8 cellular contexts compared by ENCODE assay signal in genomic region chr1:205261091-205261732, GRCh38. TPM values are rescaled to one million over a fixed set of nuclear protein-coding genes. Genes with fewer than 3 reads are reported as not detected.
DNase-seq lines count a peak whose midpoint lies in the region; ATAC-seq and TF ChIP-seq lines count a peak whose summit lies in the region.
"Not testable (repeated sequence)": the region's sequence is repeated elsewhere in the genome, so short reads cannot be mapped to it uniquely, and the experiment has no call there.

No MANE protein-coding gene starts in this region.

- not testable (repeated sequence) for H3K9me2 ChIP-seq in SK-N-SH

- TF ChIP-seq EP300 in SK-N-SH (IDR thresholded peaks at IDR 0.05; ENCODE audit: borderline replicate concordance in 1 of 2, low read depth in 1 of 2, low read length in 1 of 2): not testable (repeated sequence)

- H3K36me3 Mint-ChIP-seq in activated T-cell treated with anti-CD3 and anti-CD28 coated beads, Interleukin-2, amount 50 U/mL, for 4 hours (ENCODE audit: insufficient read depth): not testable (repeated sequence)

- H3K4me2 ChIP-seq in SK-N-SH: 0 out of 2 replicates have a peak overlapping the region, but pooled peaks have one; percentile 64

- H3K9me3 Mint-ChIP-seq in activated T-cell treated with anti-CD3 and anti-CD28 coated beads, Interleukin-2, amount 50 U/mL, for 4 hours: not testable (repeated sequence)

- H3F3A ChIP-seq in SK-N-SH (replicated peaks; ENCODE audit: insufficient read depth): peaks cover 11% of the 10 kb centered on the region

- not testable (repeated sequence) for H3K36me3 ChIP-seq in A673 (ENCODE audit: insufficient read depth, low read length, poor library complexity, severe bottlenecking); HEK293 (ENCODE audit: control insufficient read depth in 2 of 2, insufficient read depth in 1 of 2, low read length in 2 of 2); SK-N-SH (replicated peaks in 1 of 2; ENCODE audit: control insufficient read depth in 1 of 2, insufficient read depth in 2 of 2, low read length in 1 of 2)

- not testable (repeated sequence) for H2AFZ ChIP-seq in SK-N-SH (ENCODE audit: low read depth)

- CTCF ChIA-PET in A673 (lab: Charles Lee): interaction anchor here (0.6 to 1.9 kb wide), 5 partner anchors 12 to 453 kb away, joined by 4 to 9 read pairs (median 5); no protein-coding TSS in a partner anchor
- CTCF ChIA-PET in HEK293 (lab: Yijun Ruan, JAX): interaction anchor here (0.5 to 14.6 kb wide), 14 partner anchors 11 to 441 kb away, joined by 3 to 253 read pairs (median 4); partner anchors contain the start of gene TMCC2
- CTCF ChIA-PET in SK-N-SH (lab: Yijun Ruan, JAX): interaction anchor here (9.7 to 38.3 kb wide), 3 partner anchors 12 to 199 kb away, joined by 93 to 1368 read pairs (median 189); partner anchors contain the start of gene NUAK2

- TF ChIP-seq POLR2A in NB4 (IDR thresholded peaks at IDR 0.05; ENCODE audit: extremely low read depth, insufficient read length): not testable (repeated sequence)

- POLR2A ChIA-PET in A673 (lab: Charles Lee; ENCODE audit: low non-redundant PET); SK-N-SH (lab: Yijun Ruan, JAX): not testable (repeated sequence)
- POLR2A ChIA-PET in HEK293 (lab: Yijun Ruan, JAX): interaction anchor here (0.6 to 1.2 kb wide), 4 partner anchors 32 to 140 kb away, joined by 3 to 9 read pairs (median 4); partner anchors contain the start of genes RBBP5 and TMCC2

- 59% methylated on average over 7 of the region's 7 CpGs for WGBS in SK-N-SH (ENCODE audit: low lambda C conversion rate)

- BruUV-seq in A673 (replicated peaks; lab: Mats Ljungman, UMichigan): not testable (repeated sequence)

- peaks cover 15% of the 10 kb centered on the region for H3K4me1 ChIP-seq in A673 (ENCODE audit: insufficient read depth, low read length, poor library complexity, severe bottlenecking)
- not testable (repeated sequence) for H3K4me1 ChIP-seq in HEK293 (ENCODE audit: control insufficient read depth, insufficient read depth, low read length)
- peaks cover 16 to 34% of the 10 kb centered on the region in 2 experiments; a peak in 3 of 4 replicates for H3K4me1 ChIP-seq in SK-N-SH (ENCODE audit: control insufficient read depth in 1 of 2, insufficient read depth in 2 of 2, low read depth in 1 of 2, low read length in 1 of 2)

- H3K27ac ChIP-seq in A673 (ENCODE audit: low read depth, low read length, poor library complexity, severe bottlenecking); HEK293 (ENCODE audit: extremely low read depth, low read depth, low read length); SK-N-SH (ENCODE audit: low read depth in 2 of 2, low read length in 1 of 2): not testable (repeated sequence)

- not testable (repeated sequence) for TF ChIP-seq CTCF in A673 (conservative IDR thresholded peaks at IDR 0.05; ENCODE audit: low read depth, low read length); HEK293 (tag by site-specific recombination; IDR thresholded peaks at IDR 0.05); NB4 (IDR thresholded peaks at IDR 0.05; ENCODE audit: low read depth, low read length); SK-N-SH (IDR thresholded peaks at IDR 0.05); choroid plexus epithelial cell (conservative IDR thresholded peaks at IDR 0.05; ENCODE audit: low read depth, low read length)

- DNase-seq in A673 (ENCODE audit: low spot score): peak; percentile 36
- DNase-seq in NB4 (ENCODE audit: low read depth): peak; percentile 84
- not testable (repeated sequence) for DNase-seq in SK-N-SH; activated T-cell treated with anti-CD3 and anti-CD28 coated beads, Interleukin-2, amount 50 U/mL, for 4 hours
- peak; percentile 73 for DNase-seq in choroid plexus epithelial cell (ENCODE audit: low read depth)
- peak; percentile 76 for DNase-seq in islet precursor cell
- DNase-seq in stimulated activated CD4-positive, alpha-beta T cell treated with anti-CD3 and anti-CD28 coated beads, Interleukin-15, amount 100 ng/mL, for 24 hours: peak; percentile 31

- H3K4me3 ChIP-seq in A673 (ENCODE audit: low read depth, low read length, poor library complexity, severe bottlenecking); HEK293 (ENCODE audit: low read depth, low read length); NB4 (ENCODE audit: low read depth, low read length); SK-N-SH (ENCODE audit: low read depth in 2 of 2, low read length in 1 of 2); choroid plexus epithelial cell (ENCODE audit: low read depth, low read length): not testable (repeated sequence)

- not testable (repeated sequence) for H4K20me1 ChIP-seq in SK-N-SH (ENCODE audit: insufficient read depth)

- H3K4me1 Mint-ChIP-seq in activated T-cell treated with anti-CD3 and anti-CD28 coated beads, Interleukin-2, amount 50 U/mL, for 4 hours (ENCODE audit: low read depth): peaks cover 10% of the 10 kb centered on the region

- not testable (repeated sequence) for TF ChIP-seq RAD21 in SK-N-SH (IDR thresholded peaks at IDR 0.05; ENCODE audit: low read length)

- not testable (repeated sequence) for H3K27me3 ChIP-seq in A673 (replicated peaks; ENCODE audit: insufficient read depth, low read depth, low read length, poor library complexity); SK-N-SH (ENCODE audit: insufficient read depth)

- not testable (repeated sequence) for H3K4me3 Mint-ChIP-seq in activated T-cell treated with anti-CD3 and anti-CD28 coated beads, Interleukin-2, amount 50 U/mL, for 4 hours

- not testable (repeated sequence) for H3K79me2 ChIP-seq in SK-N-SH (ENCODE audit: insufficient read depth)

- intact Hi-C loops in A673 (cut with micrococcal nuclease; ENCODE audit: unreplicated experiment): not testable (repeated sequence)

- ATAC-seq in activated T-cell treated with anti-CD3 and anti-CD28 coated beads, Interleukin-2, amount 50 U/mL, for 4 hours: peak; percentile 38 to 55

- H3K9me3 ChIP-seq in A673 (ENCODE audit: low read depth, low read length, poor library complexity, severe bottlenecking); HEK293 (ENCODE audit: control insufficient read depth, insufficient read depth, low read depth, low read length); SK-N-SH: not testable (repeated sequence)

- not testable (repeated sequence) for H3K27me3 Mint-ChIP-seq in activated T-cell treated with anti-CD3 and anti-CD28 coated beads, Interleukin-2, amount 50 U/mL, for 4 hours (ENCODE audit: low read depth)

- not testable (repeated sequence) for H3K9ac ChIP-seq in SK-N-SH

TF ChIP-seq in HEK293, 187 proteins besides CTCF, POLR2A, EP300 and RAD21 (continues in another document):
- 0 out of 2 replicates have a peak, but pooled peaks have one; percentile 71 for TF ChIP-seq ZFP69B (tag by site-specific recombination; IDR thresholded peaks at IDR 0.05)
- peak; percentile 53 for TF ChIP-seq ZFHX2 (tag by site-specific recombination; conservative IDR thresholded peaks at IDR 0.05)
- TF ChIP-seq ZNF121 (tag by site-specific recombination; IDR thresholded peaks at IDR 0.05): peak; percentile 86

TF ChIP-seq in SK-N-SH, 30 proteins besides CTCF, POLR2A, EP300 and RAD21:
- peak; percentile 43; the same call in 1 of the 2 replicates for TF ChIP-seq FOSL2 (IDR thresholded peaks at IDR 0.05; ENCODE audit: borderline replicate concordance, low read depth)

RNA-seq across cellular contexts. Expression of gene TMCC2, which starts 33.5 kb away (rescaled TPM):
- 2.2 and 3.0 TPM in 2 replicates for total RNA-seq in A673 (2021)
- polyA plus RNA-seq in SK-N-SH (2012; rRNA removed): 5.3 and 6.0 TPM in 2 replicates
- polyA plus RNA-seq in SK-N-SH (2012; cell fraction: cytosol; rRNA removed): 3.0 and 4.9 TPM in 2 replicates
- polyA plus RNA-seq in SK-N-SH (2012; cell fraction: nucleus; rRNA removed): 5.9 and 6.8 TPM in 2 replicates
- total RNA-seq in activated T-cell treated with anti-CD3 and anti-CD28 coated beads, Interleukin-2, amount 50 U/mL, for 4 hours: 10 to 100 TPM in 2 of 3 donors, 1 to 10 TPM in 1; 7.8 to 13.6 (median 11.5) TPM

RNA-seq across cellular contexts. Expression of gene DSTYK, which starts 49.7 kb away (rescaled TPM):
- total RNA-seq in A673 (2021): 7.1 and 7.5 TPM in 2 replicates
- 4.4 and 6.4 TPM in 2 replicates for polyA plus RNA-seq in SK-N-SH (2012; rRNA removed)
- polyA plus RNA-seq in SK-N-SH (2012; cell fraction: cytosol; rRNA removed): 6.1 TPM in 2 replicates
- 3.4 and 4.5 TPM in 2 replicates for polyA plus RNA-seq in SK-N-SH (2012; cell fraction: nucleus; rRNA removed)
- 10 to 100 TPM; 13.8 to 15.9 (median 15.0) TPM for total RNA-seq in activated T-cell treated with anti-CD3 and anti-CD28 coated beads, Interleukin-2, amount 50 U/mL, for 4 hours
